In genomic region chr4:33187035-33187434, GRCh38 we compare ENCODE assay signal across 20 cellular contexts.
DNase-seq lines count a peak whose midpoint lies in the region; ATAC-seq and TF ChIP-seq lines count a peak whose summit lies in the region.
"Had no signal": no experiment of that assay in that cellular context is flagged by ENCODE, and none has a peak within 500 bp of the region (broad histone marks: within the 10 kb centered on the region; RNA-seq: fewer than 3 reads in every experiment).

No MANE protein-coding gene starts in this region.

- no peak for TF ChIP-seq CTCF in PC-3 (conservative IDR thresholded peaks at IDR 0.05; ENCODE audit: low read depth, low read length)
- TF ChIP-seq CTCF in thyroid gland (IDR thresholded peaks at IDR 0.05), result no peak

- H3K27ac ChIP-seq in PC-3 (ENCODE audit: low read length) (no peak overlapping the region), thyroid gland (no peak overlapping the region)
- H3K27ac ChIP-seq: left lung, parathyroid adenoma, skin epidermis, upper lobe of right lung had no signal

- no peaks in the 10 kb centered on the region for H3F3A ChIP-seq in PC-3 (ENCODE audit: low read length, unreplicated experiment)

- intact Hi-C loops in PC-3 (cut with micrococcal nuclease), result no loop called here
- intact Hi-C loops in thyroid gland (cut with DNase I), result no loop called here

- H3K36me3 ChIP-seq in PC-3 (ENCODE audit: low read depth, low read length) (no peaks in the 10 kb centered on the region), thyroid gland (no peaks in the 10 kb centered on the region)
- H3K36me3 ChIP-seq: left lung, upper lobe of right lung had no signal

- ATAC-seq in GM18498 (IDR thresholded peaks at IDR 0.05; ENCODE audit: unreplicated experiment) (peak; percentile 51), GM19452 (IDR thresholded peaks at IDR 0.05; ENCODE audit: unreplicated experiment) (peak; percentile 47), HG02642 (IDR thresholded peaks at IDR 0.05; ENCODE audit: poor library complexity, unreplicated experiment) (peak; percentile 50), HG03378 (IDR thresholded peaks at IDR 0.05; ENCODE audit: unreplicated experiment) (peak; percentile 62), PC-3 (no peak)
- ATAC-seq: left lung had no signal

- H3K9ac ChIP-seq in PC-3 (ENCODE audit: low read length), result no peak overlapping the region
- H3K9ac ChIP-seq: parathyroid adenoma had no signal

- CTCF ChIA-PET in PC-3 (lab: Charles Lee), result no interaction called here

- H3K9me2 ChIP-seq in PC-3 (replicated peaks; ENCODE audit: low read length), result no peaks in the 10 kb centered on the region

- H3K4me3 ChIP-seq in PC-3 (ENCODE audit: low read length) (no peak overlapping the region), thyroid gland (replicated peaks in 1 of 3) (no peak overlapping the region)
- H3K4me3 ChIP-seq: left lung, skin epidermis, upper lobe of right lung had no signal

- POLR2A ChIA-PET in PC-3 (lab: Charles Lee; ENCODE audit: unreplicated experiment), result no interaction called here

- no peaks in the 10 kb centered on the region for H3K27me3 ChIP-seq in PC-3 (ENCODE audit: low read length)
- H3K27me3 ChIP-seq in thyroid gland, result no peaks in the 10 kb centered on the region
- H3K27me3 ChIP-seq: left lung, upper lobe of right lung had no signal

- H3K4me2 ChIP-seq in PC-3 (ENCODE audit: low read length), result no peak overlapping the region

- no TSS peak for BruUV-seq in PC-3 (replicated peaks; lab: Mats Ljungman, UMichigan)

- no peaks in the 10 kb centered on the region for H3K4me1 ChIP-seq in PC-3 (ENCODE audit: insufficient read depth, low read length)
- no peaks in the 10 kb centered on the region for H3K4me1 ChIP-seq in thyroid gland
- H3K4me1 ChIP-seq: left lung, parathyroid adenoma, upper lobe of right lung had no signal

- H3K9me3 ChIP-seq in PC-3 (ENCODE audit: low read length) (no peaks in the 10 kb centered on the region), thyroid gland (no peaks in the 10 kb centered on the region)
- H3K9me3 ChIP-seq: upper lobe of right lung had no signal

- H2AFZ ChIP-seq in PC-3 (ENCODE audit: low read length), result no peak overlapping the region
- H2AFZ ChIP-seq: parathyroid adenoma had no signal

- DNase-seq in PC-3 (no peak), thyroid gland (no peak), NCI-H226 (no peak), OCI-M2 (lab: John Stamatoyannopoulos, UW; ENCODE audit: unreplicated experiment) (no peak)
- DNase-seq: activated CD4-positive, CD25-positive, alpha-beta regulatory T cell; activated effector memory CD4-positive, alpha-beta T cell treated with Interleukin-2 at 50 U/mL for 16 hours; CD8-positive, alpha-beta memory T cell; cerebellar nuclear complex; endodermal cell; Kasumi-1; left lung; NCI-H1417 treated with DMSO at 0.1 percent for 48 hours; SHP77 treated with DMSO at 0.1 percent for 48 hours; upper lobe of right lung had no signal

- no peaks in the 10 kb centered on the region for H3K79me2 ChIP-seq in PC-3 (ENCODE audit: low read length)
- H3K79me2 ChIP-seq: parathyroid adenoma had no signal

- no peak for TF ChIP-seq POLR2A in thyroid gland (IDR thresholded peaks at IDR 0.05)

- H4K20me1 ChIP-seq in PC-3 (ENCODE audit: low read length), result no peaks in the 10 kb centered on the region
